7 cellular contexts compared by ENCODE assay signal in genomic region chr17:1762233-1762905, GRCh38. TPM values are rescaled to one million over a fixed set of nuclear protein-coding genes. Genes with fewer than 3 reads are reported as not detected.
DNase-seq lines count a peak whose midpoint lies in the region; ATAC-seq, FAIRE-seq and TF ChIP-seq lines count a peak whose summit lies in the region.

No MANE protein-coding gene starts in this region.

- H3K9me3 ChIP-seq in K562 (replicated peaks; ENCODE audit: control insufficient read depth, insufficient read depth, low read depth, low read length) (no peaks in the 10 kb centered on the region), left lung (no peaks in the 10 kb centered on the region), thymus (ENCODE audit: control insufficient read depth) (no peaks in the 10 kb centered on the region)

- FAIRE-seq in K562 (lab: Jason Lieb, UNC) = peak; percentile 57

- TF ChIP-seq RAD21 in K562 (CRISPR knock-in tag; conservative IDR thresholded peaks at IDR 0.05 in 1 of 2, IDR thresholded peaks at IDR 0.05 in 1 of 2) = no peak

- peak overlapping the region; percentile 71 for H3K4me2 ChIP-seq in K562 (ENCODE audit: insufficient read depth, low read length)

- DNase-seq in NB4 (ENCODE audit: low read depth) (no peak), K562 (ENCODE audit: extremely low read depth in 1 of 4, low spot score in 3 of 4) (peak; percentile 47 to 71 (median 61)), left lung (no peak)
- DNase-seq in activated CD4-positive, CD25-positive, alpha-beta regulatory T cell (lab: John Stamatoyannopoulos, UW) = no peak
- DNase-seq in activated CD8-positive, alpha-beta memory T cell treated with anti-CD3 and anti-CD28 coated beads for 24 hours = no peak

- in situ Hi-C loops in K562 (cut with MboI) = no loop called here

- H3K27me3 ChIP-seq in K562 (ENCODE audit: control insufficient read depth in 2 of 2, insufficient read depth in 2 of 2, low read length in 2 of 2) (no peaks in the 10 kb centered on the region), left lung (no peaks in the 10 kb centered on the region), thymus (ENCODE audit: control insufficient read depth, insufficient read depth) (no peaks in the 10 kb centered on the region)

- BruUV-seq in K562 (replicated peaks; lab: Mats Ljungman, UMichigan) = no TSS peak

- H3K27ac ChIP-seq in K562 (ENCODE audit: extremely low read depth, low read depth, low read length) (peak overlapping the region; percentile 79), left lung (peak overlapping the region; percentile 66 to 83), thymus (ENCODE audit: low read depth) (peak overlapping the region; percentile 90)

- ATAC-seq in K562 (peak; percentile 72), left lung (peak; percentile 31), GM18498 (IDR thresholded peaks at IDR 0.05; ENCODE audit: unreplicated experiment) (no peak)

- TF ChIP-seq POLR2A in NB4 (IDR thresholded peaks at IDR 0.05; ENCODE audit: extremely low read depth, insufficient read length) (peak; percentile 11), K562 (conservative IDR thresholded peaks at IDR 0.05) (no peak)

- TF ChIP-seq EP300 in K562 (IDR thresholded peaks at IDR 0.05; ENCODE audit: low read length) = no peak

- TF ChIP-seq CTCF in NB4 (IDR thresholded peaks at IDR 0.05; ENCODE audit: low read depth, low read length) (no peak), K562 (IDR thresholded peaks at IDR 0.05 in 2 of 3, conservative IDR thresholded peaks at IDR 0.05 in 1 of 3; ENCODE audit: insufficient read depth in 2 of 3, low read depth in 1 of 3, low read length in 3 of 3) (no peak), left lung (IDR thresholded peaks at IDR 0.05) (no peak)

- H3K4me3 ChIP-seq in NB4 (ENCODE audit: low read depth, low read length) = no peak overlapping the region
- H3K4me3 ChIP-seq in K562 = peak overlapping the region; percentile 49
- peak overlapping the region; percentile 24 to 31 for H3K4me3 ChIP-seq in left lung
- H3K4me3 ChIP-seq in thymus (ENCODE audit: low read length) = peak overlapping the region; percentile 23

- H4K20me1 ChIP-seq in K562 (replicated peaks; ENCODE audit: control insufficient read depth, insufficient read depth, low read length) = no peaks in the 10 kb centered on the region

- H3K4me1 ChIP-seq in K562 (replicated peaks in 1 of 2; ENCODE audit: control insufficient read depth in 2 of 2, insufficient read depth in 2 of 2, low read length in 2 of 2) = peaks cover 21 to 34% of the 10 kb centered on the region in 2 experiments; a peak in 4 of 5 replicates
- peaks cover 6 to 58% of the 10 kb centered on the region in 2 donors for H3K4me1 ChIP-seq in left lung
- H3K4me1 ChIP-seq in thymus (ENCODE audit: control insufficient read depth, insufficient read depth, low read length) = peaks cover 26% of the 10 kb centered on the region

- peak overlapping the region; percentile 72 to 90 for H3K9ac ChIP-seq in K562 (ENCODE audit: insufficient read depth in 1 of 2, low read depth in 2 of 2, low read length in 2 of 2)

- CTCF ChIA-PET in K562 (lab: Yijun Ruan, JAX; ENCODE audit: low intra/inter-chr PET ratio) = no interaction called here

- intact Hi-C loops in K562 (cut with micrococcal nuclease) = loop anchor here (5.0 kb wide), 1 partner anchor 45 kb away; no protein-coding TSS in a partner anchor
- intact Hi-C loops in left lung (cut with DNase I) = no loop called here

- POLR2A ChIA-PET in K562 (lab: Yijun Ruan, JAX) = interaction anchor here (0.6 to 3.5 kb wide), 8 partner anchors 9 to 46 kb away, joined by 3 to 21 read pairs (median 6); no protein-coding TSS in a partner anchor

- peaks cover 22% of the 10 kb centered on the region for H3K79me2 ChIP-seq in K562 (ENCODE audit: control insufficient read depth, insufficient read depth, low read length)

- 7% methylated on average over 12 of the region's 21 CpGs for WGBS in K562 (ENCODE audit: insufficient coverage, low coverage, missing lambda C conversion rate)
- WGBS in thymus = 83% methylated on average over 21 of the region's 21 CpGs

- H3K9me1 ChIP-seq in K562 (ENCODE audit: control insufficient read depth, insufficient read depth, low read length) = no peaks in the 10 kb centered on the region

- H2AFZ ChIP-seq in K562 (ENCODE audit: low read depth, low read length) = peak overlapping the region; percentile 94

- H3K36me3 ChIP-seq in K562 (ENCODE audit: control insufficient read depth, insufficient read depth, low read length) (0 out of 3 replicates have a peak, but pooled peaks cover under 1% of the 10 kb centered on the region), left lung (no peaks in the 10 kb centered on the region), thymus (ENCODE audit: control insufficient read depth, insufficient read depth) (no peaks in the 10 kb centered on the region)

RNA-seq across cellular contexts. Expression of gene SERPINF1, which starts 0.5 kb away (rescaled TPM):
- 49.3 and 78.6 TPM in 2 replicates for total RNA-seq in K562 (2011; cell fraction: chromatin; rRNA removed; ENCODE audit: low replicate concordance)
- total RNA-seq in K562 (2011; cell fraction: nucleolus; rRNA removed) = 114 and 121 TPM in 2 replicates
- 64.9 and 87.2 TPM in 2 replicates for total RNA-seq in K562 (2011; cell fraction: nucleoplasm; rRNA removed)
- 37.7 and 54.7 TPM in 2 replicates for total RNA-seq in K562 (2014; rRNA removed)
- total RNA-seq in K562 (2014; rRNA removed; fragmentation: Illumina TruSeq; extraction: Trizol) = 21.5 and 27.5 TPM in 2 replicates
- 37.0 and 40.4 TPM in 2 replicates for total RNA-seq in K562 (2015; rRNA removed; fragmentation: Illumina TruSeq; extraction: Trizol)
- 34.5 and 44.2 TPM in 2 replicates for total RNA-seq in K562 (2021)
- 66.9 and 85.2 TPM in 2 replicates for polyA plus RNA-seq in K562 (2011; rRNA removed)
- polyA plus RNA-seq in K562 (2011; cell fraction: cytosol; rRNA removed) = 137 and 141 TPM in 2 replicates
- polyA plus RNA-seq in K562 (2011; cell fraction: nucleus; rRNA removed) = 57.8 and 67.5 TPM in 2 replicates
- polyA plus RNA-seq in K562 (2012) = 34.1 and 98.1 TPM in 2 replicates
- polyA plus RNA-seq in K562 (2014; fragmentation: Illumina TruSeq; extraction: Trizol) = 44.8 and 53.4 TPM in 2 replicates
- 1 to 10 TPM; 2.6 to 6.3 TPM for polyA plus RNA-seq in K562 (2014; fragmentation: Nextera tagmentation; extraction: Ambion mirVana)
- 42.4 and 78.9 TPM in 2 replicates for polyA plus RNA-seq in K562 (2014; rRNA removed)
- 35.2 and 36.2 TPM in 2 replicates for polyA minus RNA-seq in K562 (2011; rRNA and poly(A)+ RNA removed)
- polyA minus RNA-seq in K562 (2011; cell fraction: cytosol; rRNA and poly(A)+ RNA removed) = 21.5 and 27.6 TPM in 2 replicates
- 9.0 and 17.2 TPM in 2 replicates for polyA minus RNA-seq in K562 (2011; cell fraction: nucleus; rRNA and poly(A)+ RNA removed)
- total RNA-seq in left lung = 100 to 1,000 TPM; 218 to 224 TPM
- 445 TPM for polyA plus RNA-seq in thymus

RNA-seq across cellular contexts. Expression of gene SERPINF2, which starts 19.7 kb away (rescaled TPM):
- total RNA-seq in K562 (2011; cell fraction: chromatin; rRNA removed; ENCODE audit: low replicate concordance) = 0.25 TPM in 1 of 2 replicates, not detected in the other
- not detected in 2 replicates for total RNA-seq in K562 (2011; cell fraction: nucleolus; rRNA removed)
- not detected in 2 replicates for total RNA-seq in K562 (2011; cell fraction: nucleoplasm; rRNA removed)
- not detected in 2 replicates for total RNA-seq in K562 (2014; rRNA removed)
- total RNA-seq in K562 (2014; rRNA removed; fragmentation: Illumina TruSeq; extraction: Trizol) = not detected in 2 replicates
- not detected in 2 replicates for total RNA-seq in K562 (2015; rRNA removed; fragmentation: Illumina TruSeq; extraction: Trizol)
- total RNA-seq in K562 (2021) = 0.22 TPM in 2 replicates
- polyA plus RNA-seq in K562 (2011; rRNA removed) = 0.04 TPM in 1 of 2 replicates, not detected in the other
- polyA plus RNA-seq in K562 (2011; cell fraction: cytosol; rRNA removed) = 0.03 TPM in 1 of 2 replicates, not detected in the other
- 0.07 TPM in 1 of 2 replicates, not detected in the other for polyA plus RNA-seq in K562 (2011; cell fraction: nucleus; rRNA removed)
- 0.03 and 0.06 TPM in 2 replicates for polyA plus RNA-seq in K562 (2012)
- not detected in 2 replicates for polyA plus RNA-seq in K562 (2014; fragmentation: Illumina TruSeq; extraction: Trizol)
- polyA plus RNA-seq in K562 (2014; fragmentation: Nextera tagmentation; extraction: Ambion mirVana) = not detected
- not detected in 2 replicates for polyA plus RNA-seq in K562 (2014; rRNA removed)
- not detected in 2 replicates for polyA minus RNA-seq in K562 (2011; rRNA and poly(A)+ RNA removed)
- polyA minus RNA-seq in K562 (2011; cell fraction: cytosol; rRNA and poly(A)+ RNA removed) = 0.91 TPM in 1 of 2 replicates, not detected in the other
- polyA minus RNA-seq in K562 (2011; cell fraction: nucleus; rRNA and poly(A)+ RNA removed) = not detected in 2 replicates
- total RNA-seq in left lung = 10 to 100 TPM in 1 of 2 donors, 1 to 10 TPM in 1; 4.2 to 32.6 TPM
- 31.0 TPM for polyA plus RNA-seq in thymus

RNA-seq across cellular contexts. Expression of gene WDR81, which starts 37.9 kb away (rescaled TPM):
- 13.5 and 42.5 TPM in 2 replicates for total RNA-seq in K562 (2011; cell fraction: chromatin; rRNA removed; ENCODE audit: low replicate concordance)
- total RNA-seq in K562 (2011; cell fraction: nucleolus; rRNA removed) = 29.2 and 35.2 TPM in 2 replicates
- 14.9 and 15.0 TPM in 2 replicates for total RNA-seq in K562 (2011; cell fraction: nucleoplasm; rRNA removed)
- total RNA-seq in K562 (2014; rRNA removed) (11.1 and 12.5 TPM in 2 replicates), K562 (2014; rRNA removed; fragmentation: Illumina TruSeq; extraction: Trizol) (0.89 and 1.7 TPM in 2 replicates), K562 (2015; rRNA removed; fragmentation: Illumina TruSeq; extraction: Trizol) (4.3 and 5.3 TPM in 2 replicates), K562 (2021) (13.0 and 17.1 TPM in 2 replicates), left lung (10 to 100 TPM; 31.8 to 44.2 TPM)
- polyA plus RNA-seq in K562 (2011; rRNA removed) (2.7 and 5.1 TPM in 2 replicates), K562 (2014; fragmentation: Illumina TruSeq; extraction: Trizol) (3.3 and 9.0 TPM in 2 replicates), K562 (2014; fragmentation: Nextera tagmentation; extraction: Ambion mirVana) (under 1 TPM; 0.01 to 0.04 TPM), K562 (2014; rRNA removed) (12.2 and 12.9 TPM in 2 replicates), thymus (27.0 TPM)
- 5.3 and 9.9 TPM in 2 replicates for polyA plus RNA-seq in K562 (2011; cell fraction: cytosol; rRNA removed)
- polyA plus RNA-seq in K562 (2011; cell fraction: nucleus; rRNA removed) = 26.4 and 53.6 TPM in 2 replicates
- 8.7 and 12.9 TPM in 2 replicates for polyA plus RNA-seq in K562 (2012)
- 1.3 and 3.6 TPM in 2 replicates for polyA minus RNA-seq in K562 (2011; rRNA and poly(A)+ RNA removed)
- 10.1 and 18.5 TPM in 2 replicates for polyA minus RNA-seq in K562 (2011; cell fraction: cytosol; rRNA and poly(A)+ RNA removed)
- polyA minus RNA-seq in K562 (2011; cell fraction: nucleus; rRNA and poly(A)+ RNA removed) = 9.9 and 15.3 TPM in 2 replicates

RNA-seq across cellular contexts. Expression of gene TLCD2, which starts 52.2 kb away (rescaled TPM):
- total RNA-seq in K562 (2011; cell fraction: chromatin; rRNA removed; ENCODE audit: low replicate concordance) = 1.2 and 1.5 TPM in 2 replicates
- 1.1 and 1.2 TPM in 2 replicates for total RNA-seq in K562 (2011; cell fraction: nucleolus; rRNA removed)
- 1.2 and 1.5 TPM in 2 replicates for total RNA-seq in K562 (2011; cell fraction: nucleoplasm; rRNA removed)
- 0.45 and 0.54 TPM in 2 replicates for total RNA-seq in K562 (2014; rRNA removed)
- total RNA-seq in K562 (2014; rRNA removed; fragmentation: Illumina TruSeq; extraction: Trizol) = 0.64 and 0.65 TPM in 2 replicates
- 0.76 and 0.98 TPM in 2 replicates for total RNA-seq in K562 (2015; rRNA removed; fragmentation: Illumina TruSeq; extraction: Trizol)
- total RNA-seq in K562 (2021) = 0.78 and 0.89 TPM in 2 replicates
- polyA plus RNA-seq in K562 (2011; rRNA removed) = 0.46 and 0.50 TPM in 2 replicates
- polyA plus RNA-seq in K562 (2011; cell fraction: cytosol; rRNA removed) = 0.49 and 0.53 TPM in 2 replicates
- 0.39 and 0.54 TPM in 2 replicates for polyA plus RNA-seq in K562 (2011; cell fraction: nucleus; rRNA removed)
- polyA plus RNA-seq in K562 (2012) = 0.89 and 4.5 TPM in 2 replicates
- polyA plus RNA-seq in K562 (2014; fragmentation: Illumina TruSeq; extraction: Trizol) = 0.58 and 0.64 TPM in 2 replicates
- under 1 TPM; 0.10 to 0.13 TPM for polyA plus RNA-seq in K562 (2014; fragmentation: Nextera tagmentation; extraction: Ambion mirVana)
- 0.73 and 1.0 TPM in 2 replicates for polyA plus RNA-seq in K562 (2014; rRNA removed)
- 0.72 and 0.81 TPM in 2 replicates for polyA minus RNA-seq in K562 (2011; rRNA and poly(A)+ RNA removed)
- 0.48 and 0.73 TPM in 2 replicates for polyA minus RNA-seq in K562 (2011; cell fraction: cytosol; rRNA and poly(A)+ RNA removed)
- 0.40 and 0.56 TPM in 2 replicates for polyA minus RNA-seq in K562 (2011; cell fraction: nucleus; rRNA and poly(A)+ RNA removed)
- total RNA-seq in left lung = 10 to 100 TPM in 1 of 2 donors, 1 to 10 TPM in 1; 7.3 to 14.4 TPM
- 1.5 TPM for polyA plus RNA-seq in thymus

Comparison
In these comparisons a context has a peak if more than half of its experiments do, and no peak if none do; other contexts are left out.
1. DNase-seq: peak in K562 (4 of 4); none in NB4 (single experiment), left lung (0 of 2), activated CD4-positive, CD25-positive, alpha-beta regulatory T cell (0 of 4) and activated CD8-positive, alpha-beta memory T cell treated with anti-CD3 and anti-CD28 coated beads for 24 hours (single experiment).
2. RNA of gene SERPINF2, which starts 19.7 kb away (total RNA-seq): 4.2 to 32.6 TPM in left lung; 0.22 to 0.25 TPM in K562; every median in the first group is over 4 times any median in the second.
3. Peak in every context shown above with its lines, with median percentiles within 50 percentile points of each other: H3K27ac ChIP-seq.